Comparison of ENCODE assay signal across 8 cellular contexts in genomic region chrX:3881259-3881889, GRCh38.
DNase-seq lines count a peak whose midpoint lies in the region; ATAC-seq, FAIRE-seq and TF ChIP-seq lines count a peak whose summit lies in the region.
"Not testable (repeated sequence)": the region's sequence is repeated elsewhere in the genome, so short reads cannot be mapped to it uniquely, and the experiment has no call there.

No MANE protein-coding gene starts in this region.

- H3K9me3 ChIP-seq in IMR-90 (ENCODE audit: control insufficient read depth, insufficient read depth, low read length); pancreas: not testable (repeated sequence)

- H3K4me1 ChIP-seq in IMR-90 (ENCODE audit: control insufficient read depth, insufficient read depth, low read length); pancreas: not testable (repeated sequence)

- H3K4me3 ChIP-seq in IMR-90 (ENCODE audit: insufficient read depth, low read depth, low read length); pancreas: not testable (repeated sequence)

- H3K36me3 Mint-ChIP-seq in central memory CD8-positive, alpha-beta T cell (ENCODE audit: insufficient read depth) = not testable (repeated sequence)

- not testable (repeated sequence) for H3K4me1 Mint-ChIP-seq in central memory CD8-positive, alpha-beta T cell

- H3K27ac Mint-ChIP-seq in central memory CD8-positive, alpha-beta T cell (ENCODE audit: low read depth) = not testable (repeated sequence)

- not testable (repeated sequence) for H3K27ac ChIP-seq in IMR-90 (ENCODE audit: insufficient read depth, low read length); pancreas

- not testable (repeated sequence) for H4K91ac ChIP-seq in IMR-90 (ENCODE audit: insufficient read depth, low read depth, low read length)

- not testable (repeated sequence) for H3K9me3 Mint-ChIP-seq in central memory CD8-positive, alpha-beta T cell

- TF ChIP-seq POLR2A in IMR-90 (IDR thresholded peaks at IDR 0.05; ENCODE audit: low read depth, low read length) = not testable (repeated sequence)

- H3K56ac ChIP-seq in IMR-90 (ENCODE audit: extremely low read depth, insufficient read depth, low read length) = not testable (repeated sequence)

- no CpG with 5 or more reads among the region's 61 CpGs for WGBS in IMR-90 (ENCODE audit: extremely low coverage in 2 of 2, insufficient read length in 1 of 2), 2 experiments
- WGBS in pancreas, 2 donors = no CpG with 5 or more reads among the region's 61 CpGs

- H2BK20ac ChIP-seq in IMR-90 (ENCODE audit: low read depth, low read length) = not testable (repeated sequence)

- H3K4ac ChIP-seq in IMR-90 (ENCODE audit: low read depth, low read length) = not testable (repeated sequence)

- not testable (repeated sequence) for H3K79me1 ChIP-seq in IMR-90 (ENCODE audit: low read depth in 1 of 2, low read length in 2 of 2)

- dilution Hi-C loops in IMR-90 (cut with HindIII; ENCODE audit: low sequenced_read_pairs, unreplicated experiment) = not testable (repeated sequence)

- in situ Hi-C loops in IMR-90 (cut with MboI; ENCODE audit: low sequenced_read_pairs) = not testable (repeated sequence)

- not testable (repeated sequence) for H3K27me3 Mint-ChIP-seq in central memory CD8-positive, alpha-beta T cell

- DNase-seq in IMR-90; central memory CD8-positive, alpha-beta T cell (ENCODE audit: low spot score in 2 of 2); pancreas: not testable (repeated sequence)

- CTCF ChIA-PET in IMR-90 (lab: Yijun Ruan, JAX) = not testable (repeated sequence)

- POLR2A ChIA-PET in IMR-90 (lab: Charles Lee; ENCODE audit: unreplicated experiment) = not testable (repeated sequence)

- H4K5ac ChIP-seq in IMR-90 (ENCODE audit: low read depth, low read length) = not testable (repeated sequence)

- not testable (repeated sequence) for TF ChIP-seq CTCF in IMR-90 (conservative IDR thresholded peaks at IDR 0.05; ENCODE audit: low read depth, low read length); pancreas (IDR thresholded peaks at IDR 0.05)

- not testable (repeated sequence) for H3K9ac ChIP-seq in IMR-90 (ENCODE audit: low read depth, low read length)

- not testable (repeated sequence) for H3K14ac ChIP-seq in IMR-90 (replicated peaks; ENCODE audit: low read depth, low read length)

- ATAC-seq in GM18867 (IDR thresholded peaks at IDR 0.05; ENCODE audit: unreplicated experiment) (peak; percentile 46), GM19455 (IDR thresholded peaks at IDR 0.05; ENCODE audit: unreplicated experiment) (peak; percentile 40), GM21786 (IDR thresholded peaks at IDR 0.05; ENCODE audit: unreplicated experiment) (peak; percentile 33), HG02885 (IDR thresholded peaks at IDR 0.05; ENCODE audit: poor library complexity, unreplicated experiment) (peak; percentile 36), HG03159 (IDR thresholded peaks at IDR 0.05; ENCODE audit: unreplicated experiment) (peak; percentile 44), IMR-90 (ENCODE audit: low read depth) (peak; percentile 36), pancreas (peak in 3 of 4 donors; percentile 33 to 68 (median 59))
- peak; percentile 21 for ATAC-seq in central memory CD8-positive, alpha-beta T cell (replicated peaks; ENCODE audit: extremely low read depth, poor library complexity, severe bottlenecking)

- not testable (repeated sequence) for H3K27me3 ChIP-seq in IMR-90 (ENCODE audit: control insufficient read depth, insufficient read depth, low read length); pancreas

- not testable (repeated sequence) for TF ChIP-seq RAD21 in IMR-90 (IDR thresholded peaks at IDR 0.05; ENCODE audit: low read length)

- not testable (repeated sequence) for FAIRE-seq in pancreas (lab: Jason Lieb, UNC)

- not testable (repeated sequence) for H4K8ac ChIP-seq in IMR-90 (ENCODE audit: low read depth in 2 of 2, low read length in 2 of 2)

- not testable (repeated sequence) for BruUV-seq in IMR-90 (replicated peaks; lab: Mats Ljungman, UMichigan)

- not testable (repeated sequence) for H2AK5ac ChIP-seq in IMR-90 (ENCODE audit: low read depth, low read length)

- not testable (repeated sequence) for H2BK5ac ChIP-seq in IMR-90 (ENCODE audit: low read depth, low read length, poor library complexity, severe bottlenecking)

- H2AFZ ChIP-seq in IMR-90 (replicated peaks; ENCODE audit: low read length, poor library complexity) = not testable (repeated sequence)

- H3K36me3 ChIP-seq in IMR-90 (ENCODE audit: control insufficient read depth, insufficient read depth, low read length); pancreas: not testable (repeated sequence)

- H2AK9ac ChIP-seq in IMR-90 (replicated peaks; ENCODE audit: low read depth, low read length, poor library complexity) = not testable (repeated sequence)

- H3K9me1 ChIP-seq in IMR-90 (ENCODE audit: insufficient read depth, low read length) = not testable (repeated sequence)

- H3K18ac ChIP-seq in IMR-90 (ENCODE audit: low read depth, low read length) = not testable (repeated sequence)

- intact Hi-C loops in IMR-90 (cut with micrococcal nuclease); pancreas (cut with DNase I): not testable (repeated sequence)

- H3K23ac ChIP-seq in IMR-90 (ENCODE audit: low read depth, low read length) = not testable (repeated sequence)

- H4K20me1 ChIP-seq in IMR-90 (ENCODE audit: insufficient read depth, low read length) = not testable (repeated sequence)

- not testable (repeated sequence) for H3K4me2 ChIP-seq in IMR-90 (ENCODE audit: low read depth, low read length)

- not testable (repeated sequence) for H2BK120ac ChIP-seq in IMR-90 (ENCODE audit: low read depth, low read length)

- H3K4me3 Mint-ChIP-seq in central memory CD8-positive, alpha-beta T cell = not testable (repeated sequence)

- H2BK15ac ChIP-seq in IMR-90 (ENCODE audit: low read depth, low read length) = not testable (repeated sequence)
